Comparison of ENCODE assay signal across 8 cellular contexts in the genomic region with DNA sequence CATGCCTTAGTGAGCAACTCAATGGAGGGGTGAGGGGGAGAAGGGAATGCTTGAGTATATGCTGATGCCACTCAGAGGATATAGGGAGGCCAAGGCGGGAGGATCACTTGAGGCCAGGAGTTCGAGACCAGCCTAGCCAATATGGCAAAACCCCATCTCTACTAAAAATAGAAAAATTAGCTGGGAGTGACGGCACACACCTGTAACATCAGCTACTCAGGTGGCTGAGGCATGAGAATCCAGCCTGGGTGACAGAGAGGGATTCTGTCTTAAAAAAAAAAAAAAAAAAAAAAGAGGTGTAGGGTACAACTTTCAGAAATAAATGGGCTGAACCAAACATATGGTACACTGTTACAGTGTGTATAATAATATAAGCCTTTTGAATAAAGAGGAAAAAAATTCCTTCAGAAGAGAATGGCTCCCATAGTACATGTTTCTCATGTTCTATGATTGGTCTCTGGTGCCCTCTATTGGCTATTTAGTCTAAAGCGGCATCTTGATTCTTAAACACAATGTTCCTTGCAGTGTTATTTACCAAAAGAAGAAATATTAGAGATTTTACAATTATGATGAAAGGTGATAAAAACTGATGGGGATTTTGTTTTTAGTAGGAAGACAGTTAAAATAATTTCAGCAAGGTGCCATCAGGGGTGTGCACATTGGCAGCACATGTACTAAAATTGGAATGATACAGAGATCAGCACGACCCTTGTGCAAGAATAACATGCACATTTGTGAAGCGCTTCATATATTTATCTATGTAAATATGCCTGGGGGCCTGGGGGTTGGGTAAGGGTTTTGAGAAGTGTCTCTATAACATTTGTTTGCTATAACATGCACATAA.
DNase-seq lines count a peak whose midpoint lies in the region; ATAC-seq and TF ChIP-seq lines count a peak whose summit lies in the region.

No MANE protein-coding gene starts in this region.

- RAD21 ChIA-PET in HCT116 (lab: Charles Lee; ENCODE audit: low non-redundant PET in 1 of 2, low total read pairs in 2 of 2, uncharacterized antibody in 2 of 2, unreplicated experiment in 2 of 2), result interaction anchor here (0.6 to 0.7 kb wide), 2 partner anchors 428 to 1876 kb away, joined by 3 to 4 read pairs; no protein-coding TSS in a partner anchor

- CTCF ChIA-PET in HCT116 (lab: Charles Lee), result interaction anchor here (0.7 to 1.8 kb wide), 7 partner anchors 9 to 1003 kb away, joined by 3 to 6 read pairs (median 4); no protein-coding TSS in a partner anchor
- CTCF ChIA-PET in WTC11 (lab: Charles Lee), result interaction anchor here (0.6 to 1.2 kb wide), 35 partner anchors 8 to 1343 kb away, joined by 3 to 9 read pairs (median 4); no protein-coding TSS in a partner anchor

- no peak for TF ChIP-seq POLR2A in HCT116 (IDR thresholded peaks at IDR 0.05; ENCODE audit: borderline replicate concordance, extremely low read depth, insufficient read depth, insufficient read length)

- no peaks in the 10 kb centered on the region for H3K4me1 ChIP-seq in HCT116 (ENCODE audit: control insufficient read depth in 1 of 2, insufficient read depth in 2 of 2, low read length in 2 of 2)

- H3K36me3 Mint-ChIP-seq in WTC11, result peaks cover 7% of the 10 kb centered on the region; the same call in 1 of the 2 replicates

- intact Hi-C loops in HCT116 (cut with micrococcal nuclease) (loop anchor here (1.0 to 10.0 kb wide), 6 partner anchors 263 to 1877 kb away; no protein-coding TSS in a partner anchor), Right ventricle myocardium superior (cut with DNase I) (loop anchor here (10.0 kb wide), 2 partner anchors 877 to 1877 kb away; no protein-coding TSS in a partner anchor)

- H3K4me3 ChIP-seq in HCT116 (replicated peaks in 1 of 2; ENCODE audit: low read depth in 1 of 2, low read length in 2 of 2), result no peak overlapping the region

- no peak overlapping the region for H3K27ac ChIP-seq in HCT116 (ENCODE audit: low read depth, low read length)

- no peaks in the 10 kb centered on the region for H3K9me3 Mint-ChIP-seq in WTC11

- peak; percentile 80 for TF ChIP-seq RAD21 in HCT116 (IDR thresholded peaks at IDR 0.05; ENCODE audit: low read depth)

- POLR2A ChIA-PET in HCT116 (lab: Charles Lee) (no interaction called here), WTC11 (lab: Charles Lee) (interaction anchor here (0.6 kb wide), 2 partner anchors 186 to 808 kb away, joined by 4 to 10 read pairs; no protein-coding TSS in a partner anchor)

- no peaks in the 10 kb centered on the region for H3K9me2 ChIP-seq in HCT116 (ENCODE audit: insufficient read depth)

- DNase-seq in DMS79 (lab: John Stamatoyannopoulos, UW) (peak; percentile 26), HCT116 (ENCODE audit: low read depth, low spot score) (peak; percentile 56), NCI-H2171 (lab: John Stamatoyannopoulos, UW) (peak; percentile 56), WTC11 (ENCODE audit: low spot score) (no peak), Right ventricle myocardium superior (no peak), retina (peak; percentile 30)

- no peak overlapping the region for H3K4me2 ChIP-seq in HCT116 (ENCODE audit: low read length)

- H3K27me3 Mint-ChIP-seq in WTC11 (ENCODE audit: low read depth), result no peaks in the 10 kb centered on the region

- no TSS peak for BruUV-seq in HCT116 (replicated peaks; lab: Mats Ljungman, UMichigan)

- H3K27me3 ChIP-seq in HCT116 (ENCODE audit: insufficient read depth, low read length), result no peaks in the 10 kb centered on the region

- no peaks in the 10 kb centered on the region for H4K20me1 ChIP-seq in HCT116 (ENCODE audit: insufficient read depth)

- H3K9ac ChIP-seq in HCT116 (ENCODE audit: low read length), result no peak overlapping the region

- H3K36me3 ChIP-seq in HCT116 (ENCODE audit: control insufficient read depth in 1 of 2, insufficient read depth in 2 of 2, low read length in 2 of 2), result peaks cover 0 to 10% of the 10 kb centered on the region in 2 experiments; a peak in 1 of 4 replicates

- ATAC-seq in HCT116 (peak; percentile 84), WTC11 (peak; percentile 65), Right ventricle myocardium superior (ENCODE audit: poor library complexity) (peak; percentile 87), GM21526 (IDR thresholded peaks at IDR 0.05; ENCODE audit: low FRiP score, unreplicated experiment) (no peak), HG03108 (IDR thresholded peaks at IDR 0.05; ENCODE audit: unreplicated experiment) (no peak)

- peak overlapping the region; percentile 71 for H3K27ac Mint-ChIP-seq in WTC11

- no peak overlapping the region for H2AFZ ChIP-seq in HCT116 (ENCODE audit: low read depth, low read length, poor library complexity, severe bottlenecking)

- peaks cover 29% of the 10 kb centered on the region for H3K4me1 Mint-ChIP-seq in WTC11

- H3K79me2 ChIP-seq in HCT116 (ENCODE audit: insufficient read depth, low read length), result no peaks in the 10 kb centered on the region

- peak; percentile 57 to 74 (median 60); a peak in 5 of 6 replicates for TF ChIP-seq CTCF in HCT116 (IDR thresholded peaks at IDR 0.05 in 2 of 3, conservative IDR thresholded peaks at IDR 0.05 in 1 of 3; ENCODE audit: borderline replicate concordance in 1 of 3, insufficient read depth in 1 of 3, low read depth in 2 of 3, low read length in 2 of 3)
- peak; percentile 48 for TF ChIP-seq CTCF in WTC11 (IDR thresholded peaks at IDR 0.05)

- no peak overlapping the region for H3K4me3 Mint-ChIP-seq in WTC11

- no peaks in the 10 kb centered on the region for H3K9me3 ChIP-seq in HCT116 (ENCODE audit: control insufficient read depth in 1 of 2, insufficient read depth in 1 of 2, low read depth in 1 of 2, low read length in 2 of 2)

TF ChIP-seq in HCT116, 20 proteins besides CTCF, POLR2A, EP300 and RAD21 (continues in another document):
- TF ChIP-seq ELF1 (IDR thresholded peaks at IDR 0.05; ENCODE audit: borderline replicate concordance, low read depth) (no peak), FOSL1 (IDR thresholded peaks at IDR 0.05; ENCODE audit: low read depth) (no peak), EZH2 (IDR thresholded peaks at IDR 0.05) (no peak), YY1 (IDR thresholded peaks at IDR 0.05; ENCODE audit: extremely low read depth, insufficient replicate concordance, low read depth, low read length) (no peak), ZFX (IDR thresholded peaks at IDR 0.05) (no peak)
- TF ChIP-seq, protein P1, sequence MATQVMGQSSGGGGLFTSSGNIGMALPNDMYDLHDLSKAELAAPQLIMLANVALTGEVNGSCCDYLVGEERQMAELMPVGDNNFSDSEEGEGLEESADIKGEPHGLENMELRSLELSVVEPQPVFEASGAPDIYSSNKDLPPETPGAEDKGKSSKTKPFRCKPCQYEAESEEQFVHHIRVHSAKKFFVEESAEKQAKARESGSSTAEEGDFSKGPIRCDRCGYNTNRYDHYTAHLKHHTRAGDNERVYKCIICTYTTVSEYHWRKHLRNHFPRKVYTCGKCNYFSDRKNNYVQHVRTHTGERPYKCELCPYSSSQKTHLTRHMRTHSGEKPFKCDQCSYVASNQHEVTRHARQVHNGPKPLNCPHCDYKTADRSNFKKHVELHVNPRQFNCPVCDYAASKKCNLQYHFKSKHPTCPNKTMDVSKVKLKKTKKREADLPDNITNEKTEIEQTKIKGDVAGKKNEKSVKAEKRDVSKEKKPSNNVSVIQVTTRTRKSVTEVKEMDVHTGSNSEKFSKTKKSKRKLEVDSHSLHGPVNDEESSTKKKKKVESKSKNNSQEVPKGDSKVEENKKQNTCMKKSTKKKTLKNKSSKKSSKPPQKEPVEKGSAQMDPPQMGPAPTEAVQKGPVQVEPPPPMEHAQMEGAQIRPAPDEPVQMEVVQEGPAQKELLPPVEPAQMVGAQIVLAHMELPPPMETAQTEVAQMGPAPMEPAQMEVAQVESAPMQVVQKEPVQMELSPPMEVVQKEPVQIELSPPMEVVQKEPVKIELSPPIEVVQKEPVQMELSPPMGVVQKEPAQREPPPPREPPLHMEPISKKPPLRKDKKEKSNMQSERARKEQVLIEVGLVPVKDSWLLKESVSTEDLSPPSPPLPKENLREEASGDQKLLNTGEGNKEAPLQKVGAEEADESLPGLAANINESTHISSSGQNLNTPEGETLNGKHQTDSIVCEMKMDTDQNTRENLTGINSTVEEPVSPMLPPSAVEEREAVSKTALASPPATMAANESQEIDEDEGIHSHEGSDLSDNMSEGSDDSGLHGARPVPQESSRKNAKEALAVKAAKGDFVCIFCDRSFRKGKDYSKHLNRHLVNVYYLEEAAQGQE (IDR thresholded peaks at IDR 0.05; ENCODE audit: low read depth), result no peak

TF ChIP-seq in WTC11, 78 proteins besides CTCF, POLR2A, EP300 and RAD21 (continues in another document):
- TF ChIP-seq, protein P2, sequence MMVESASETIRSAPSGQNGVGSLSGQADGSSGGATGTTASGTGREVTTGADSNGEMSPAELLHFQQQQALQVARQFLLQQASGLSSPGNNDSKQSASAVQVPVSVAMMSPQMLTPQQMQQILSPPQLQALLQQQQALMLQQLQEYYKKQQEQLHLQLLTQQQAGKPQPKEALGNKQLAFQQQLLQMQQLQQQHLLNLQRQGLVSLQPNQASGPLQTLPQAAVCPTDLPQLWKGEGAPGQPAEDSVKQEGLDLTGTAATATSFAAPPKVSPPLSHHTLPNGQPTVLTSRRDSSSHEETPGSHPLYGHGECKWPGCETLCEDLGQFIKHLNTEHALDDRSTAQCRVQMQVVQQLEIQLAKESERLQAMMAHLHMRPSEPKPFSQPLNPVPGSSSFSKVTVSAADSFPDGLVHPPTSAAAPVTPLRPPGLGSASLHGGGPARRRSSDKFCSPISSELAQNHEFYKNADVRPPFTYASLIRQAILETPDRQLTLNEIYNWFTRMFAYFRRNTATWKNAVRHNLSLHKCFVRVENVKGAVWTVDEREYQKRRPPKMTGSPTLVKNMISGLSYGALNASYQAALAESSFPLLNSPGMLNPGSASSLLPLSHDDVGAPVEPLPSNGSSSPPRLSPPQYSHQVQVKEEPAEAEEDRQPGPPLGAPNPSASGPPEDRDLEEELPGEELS (CRISPR knock-in tag; IDR thresholded peaks at IDR 0.05), result no peak
- TF ChIP-seq NFYB (CRISPR knock-in tag; conservative IDR thresholded peaks at IDR 0.05; ENCODE audit: low read depth) (no peak), GRHL2 (CRISPR knock-in tag; IDR thresholded peaks at IDR 0.05; ENCODE audit: insufficient replicate concordance, severe bottlenecking) (no peak), EMX1 (CRISPR knock-in tag; IDR thresholded peaks at IDR 0.05) (no peak), ZNF671 (CRISPR knock-in tag; IDR thresholded peaks at IDR 0.05) (no peak), RELA (CRISPR knock-in tag; IDR thresholded peaks at IDR 0.05; ENCODE audit: borderline replicate concordance) (no peak), ESRRA (CRISPR knock-in tag; IDR thresholded peaks at IDR 0.05; ENCODE audit: borderline replicate concordance) (no peak)

Comparison
In these comparisons a context has a peak if more than half of its experiments do, and no peak if none do; other contexts are left out.
1. DNase-seq: peak in DMS79 (single experiment), HCT116 (single experiment), NCI-H2171 (single experiment) and retina (single experiment); none in WTC11 (single experiment) and Right ventricle myocardium superior (single experiment).
2. ATAC-seq: peak in HCT116 (single experiment), WTC11 (single experiment) and Right ventricle myocardium superior (single experiment); none in GM21526 (single experiment) and HG03108 (single experiment).